8 cellular contexts compared by ENCODE assay signal in the genomic region with DNA sequence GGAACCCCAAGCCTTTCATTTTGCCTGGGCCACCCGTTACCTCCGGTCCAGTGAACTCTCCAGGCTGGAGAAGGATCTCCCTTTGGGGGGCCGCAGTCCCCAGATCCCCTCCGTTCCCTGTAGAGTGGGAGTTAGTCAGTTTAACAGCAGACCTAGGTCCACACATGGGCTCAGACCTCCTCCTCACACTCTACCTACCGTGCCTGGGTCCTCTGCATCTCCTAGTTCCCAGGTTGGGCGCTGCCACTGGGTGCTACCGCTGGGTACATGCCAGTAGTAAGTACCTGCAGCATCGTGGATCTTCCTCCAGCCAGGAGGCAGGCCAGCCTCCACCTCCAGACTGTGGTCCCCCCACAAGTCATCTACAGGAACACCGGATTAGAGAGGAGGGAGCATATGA. TPM values are rescaled to one million over a fixed set of nuclear protein-coding genes. Genes with fewer than 3 reads are reported as not detected.
DNase-seq lines count a peak whose midpoint lies in the region; ATAC-seq and TF ChIP-seq lines count a peak whose summit lies in the region.

No MANE protein-coding gene starts in this region.

- H3K27me3 ChIP-seq in BE2C, result no peaks in the 10 kb centered on the region
- no peaks in the 10 kb centered on the region for H3K27me3 ChIP-seq in Karpas-422 (ENCODE audit: low read length)
- H3K27me3 ChIP-seq in colonic mucosa, result no peaks in the 10 kb centered on the region

- peak overlapping the region; percentile 94 for H3K4me3 Mint-ChIP-seq in natural killer cell treated with Interleukin-12 subunit alpha and Interleukin-12 subunit beta and Interleukin-15 and Interleukin-18, amount 100 ng/mL, for 72 hours

- H3K4me1 ChIP-seq in BE2C (0 out of 2 replicates have a peak, but pooled peaks cover 4% of the 10 kb centered on the region), Karpas-422 (ENCODE audit: low read length) (peaks cover 36% of the 10 kb centered on the region), colonic mucosa (peaks cover 13% of the 10 kb centered on the region)

- no peak for DNase-seq in BE2C
- peak; percentile 46 for DNase-seq in Karpas-422
- no peak for DNase-seq in colonic mucosa
- no peak for DNase-seq in natural killer cell treated with Interleukin-12 subunit alpha and Interleukin-12 subunit beta and Interleukin-15 and Interleukin-18, amount 100 ng/mL, for 72 hours (ENCODE audit: low spot score)
- no peak for DNase-seq in stimulated activated CD4-positive, alpha-beta T cell treated with anti-CD3 and anti-CD28 coated beads, Interleukin-4, amount 100 ng/mL, for 24 hours
- no peak for DNase-seq in NCI-H748 treated with DMSO at 0.1 percent for 48 hours (lab: John Stamatoyannopoulos, UW)

- H3K36me3 Mint-ChIP-seq in natural killer cell treated with Interleukin-12 subunit alpha and Interleukin-12 subunit beta and Interleukin-15 and Interleukin-18, amount 100 ng/mL, for 72 hours, result peaks cover 5% of the 10 kb centered on the region

- peak overlapping the region; percentile 88 to 96 for H3K27ac Mint-ChIP-seq in natural killer cell treated with Interleukin-12 subunit alpha and Interleukin-12 subunit beta and Interleukin-15 and Interleukin-18, amount 100 ng/mL, for 72 hours

- H3K9me3 ChIP-seq in BE2C (no peaks in the 10 kb centered on the region), Karpas-422 (ENCODE audit: low read length) (no peaks in the 10 kb centered on the region), colonic mucosa (no peaks in the 10 kb centered on the region)

- H3K27me3 Mint-ChIP-seq in natural killer cell treated with Interleukin-12 subunit alpha and Interleukin-12 subunit beta and Interleukin-15 and Interleukin-18, amount 100 ng/mL, for 72 hours, result no peaks in the 10 kb centered on the region

- H3K4me2 ChIP-seq in Karpas-422 (ENCODE audit: low read depth, low read length, poor library complexity, severe bottlenecking), result peak overlapping the region; percentile 89

- no peaks in the 10 kb centered on the region for H4K20me1 ChIP-seq in Karpas-422 (ENCODE audit: insufficient read depth, low read depth, low read length)

- H3K36me3 ChIP-seq in BE2C (peaks cover 17% of the 10 kb centered on the region), Karpas-422 (ENCODE audit: insufficient read depth, low read length) (no peaks in the 10 kb centered on the region), colonic mucosa (peaks cover 8% of the 10 kb centered on the region)

- H3K9me3 Mint-ChIP-seq in natural killer cell treated with Interleukin-12 subunit alpha and Interleukin-12 subunit beta and Interleukin-15 and Interleukin-18, amount 100 ng/mL, for 72 hours, result no peaks in the 10 kb centered on the region

- H3K9ac ChIP-seq in Karpas-422 (ENCODE audit: low read length), result peak overlapping the region; percentile 85
- H3K9ac ChIP-seq in colonic mucosa (ENCODE audit: low read depth in 2 of 2, low read length in 2 of 2), result peak overlapping the region; percentile 90 to 93

- ATAC-seq in natural killer cell treated with Interleukin-12 subunit alpha and Interleukin-12 subunit beta and Interleukin-15 and Interleukin-18, amount 100 ng/mL, for 72 hours, result no peak
- ATAC-seq in GM21737 (IDR thresholded peaks at IDR 0.05; ENCODE audit: unreplicated experiment) (no peak), GM19351 (IDR thresholded peaks at IDR 0.05; ENCODE audit: unreplicated experiment) (no peak)

- intact Hi-C loops in colonic mucosa (cut with DNase I), result no loop called here

- H3K79me2 ChIP-seq in Karpas-422 (ENCODE audit: low read length), result peaks cover 42% of the 10 kb centered on the region

- H2AFZ ChIP-seq in Karpas-422 (ENCODE audit: low read length), result no peak overlapping the region; the same call in 1 of the 2 replicates

- H3K27ac ChIP-seq in Karpas-422 (ENCODE audit: low read length), result peak overlapping the region; percentile 51; the same call in 1 of the 2 replicates
- peak overlapping the region; percentile 90 for H3K27ac ChIP-seq in colonic mucosa

- peaks cover 36 to 37% of the 10 kb centered on the region in 2 donors for H3K4me1 Mint-ChIP-seq in natural killer cell treated with Interleukin-12 subunit alpha and Interleukin-12 subunit beta and Interleukin-15 and Interleukin-18, amount 100 ng/mL, for 72 hours (ENCODE audit: low read depth in 2 of 2)

- H3K4me3 ChIP-seq in BE2C (ENCODE audit: low read depth, low read length), result peak overlapping the region; percentile 91
- H3K4me3 ChIP-seq in Karpas-422 (ENCODE audit: low read length), result peak overlapping the region; percentile 86
- H3K4me3 ChIP-seq in colonic mucosa, result peak overlapping the region; percentile 72

- H3K9me2 ChIP-seq in Karpas-422 (replicated peaks; ENCODE audit: insufficient read depth, low read length), result no peaks in the 10 kb centered on the region

- TF ChIP-seq CTCF in BE2C (IDR thresholded peaks at IDR 0.05; ENCODE audit: low read depth, low read length), result no peak
- TF ChIP-seq CTCF in colonic mucosa (IDR thresholded peaks at IDR 0.05), result no peak

RNA-seq across cellular contexts. Expression of gene APBB3, which starts 0.8 kb away (rescaled TPM):
- polyA plus RNA-seq in BE2C (2012; ENCODE audit: insufficient read depth, insufficient read length, low read depth), result 167 TPM
- total RNA-seq in Karpas-422 (2014; rRNA removed; shearing (Covaris generic); ENCODE audit: low replicate concordance), result 33.2 and 42.2 TPM in 2 replicates
- total RNA-seq in colonic mucosa, result 10 to 100 TPM; 11.0 to 17.0 TPM
- total RNA-seq in natural killer cell treated with Interleukin-12 subunit alpha and Interleukin-12 subunit beta and Interleukin-15 and Interleukin-18, amount 100 ng/mL, for 72 hours, result 10 to 100 TPM; 12.8 to 25.8 TPM

RNA-seq across cellular contexts. Expression of gene SLC35A4, which starts 1.1 kb away (rescaled TPM):
- polyA plus RNA-seq in BE2C (2012; ENCODE audit: insufficient read depth, insufficient read length, low read depth), result 238 TPM
- 19.0 and 33.5 TPM in 2 replicates for total RNA-seq in Karpas-422 (2014; rRNA removed; shearing (Covaris generic); ENCODE audit: low replicate concordance)
- 100 to 1,000 TPM in 1 of 2 donors, 10 to 100 TPM in 1; 78.1 to 129 TPM for total RNA-seq in colonic mucosa
- 10 to 100 TPM; 73.8 to 97.3 TPM for total RNA-seq in natural killer cell treated with Interleukin-12 subunit alpha and Interleukin-12 subunit beta and Interleukin-15 and Interleukin-18, amount 100 ng/mL, for 72 hours

RNA-seq across cellular contexts. Expression of gene SRA1, which starts 6.3 kb away (rescaled TPM):
- 143 TPM for polyA plus RNA-seq in BE2C (2012; ENCODE audit: insufficient read depth, insufficient read length, low read depth)
- 27.1 and 45.7 TPM in 2 replicates for total RNA-seq in Karpas-422 (2014; rRNA removed; shearing (Covaris generic); ENCODE audit: low replicate concordance)
- total RNA-seq in colonic mucosa, result 10 to 100 TPM; 24.5 to 34.1 TPM
- total RNA-seq in natural killer cell treated with Interleukin-12 subunit alpha and Interleukin-12 subunit beta and Interleukin-15 and Interleukin-18, amount 100 ng/mL, for 72 hours, result 10 to 100 TPM; 61.4 to 64.7 TPM

RNA-seq across cellular contexts. Expression of gene EIF4EBP3, which starts 16.1 kb away (rescaled TPM):
- polyA plus RNA-seq in BE2C (2012; ENCODE audit: insufficient read depth, insufficient read length, low read depth), result 3.6 TPM
- 7.3 and 12.2 TPM in 2 replicates for total RNA-seq in Karpas-422 (2014; rRNA removed; shearing (Covaris generic); ENCODE audit: low replicate concordance)
- total RNA-seq in colonic mucosa, result 10 to 100 TPM; 13.5 to 13.8 TPM
- 1 to 10 TPM; 7.0 to 8.6 TPM for total RNA-seq in natural killer cell treated with Interleukin-12 subunit alpha and Interleukin-12 subunit beta and Interleukin-15 and Interleukin-18, amount 100 ng/mL, for 72 hours
